In the genomic region with DNA sequence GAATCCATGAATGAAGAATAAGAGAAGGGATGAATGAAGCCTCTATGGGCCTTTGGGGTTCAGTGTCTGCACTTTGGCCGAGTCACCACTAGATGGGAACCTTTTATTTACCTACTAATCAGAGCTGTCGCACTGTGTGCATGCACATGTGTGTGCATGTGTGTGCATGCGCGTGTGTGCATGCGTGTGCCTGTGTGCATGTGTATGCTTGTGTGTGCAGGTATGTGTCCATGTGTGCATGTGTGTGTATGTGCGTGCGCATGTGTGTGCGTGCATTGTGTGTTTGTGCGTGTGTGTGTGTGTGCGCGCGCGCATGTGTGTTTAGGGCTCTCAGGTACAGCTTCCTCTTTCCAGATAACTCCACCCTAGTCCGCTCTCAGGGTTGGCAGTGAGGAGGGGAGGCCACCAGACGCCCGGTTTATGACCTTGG, we compare ENCODE assay signal across 9 cellular contexts. TPM values are rescaled to one million over a fixed set of nuclear protein-coding genes. Genes with fewer than 3 reads are reported as not detected.
DNase-seq lines count a peak whose midpoint lies in the region; ATAC-seq and TF ChIP-seq lines count a peak whose summit lies in the region.
"Had no signal": no experiment of that assay in that cellular context is flagged by ENCODE, and none has a peak within 500 bp of the region (broad histone marks: within the 10 kb centered on the region; RNA-seq: fewer than 3 reads in every experiment).

No MANE protein-coding gene starts in this region.

- ATAC-seq in HG03139 (IDR thresholded peaks at IDR 0.05; ENCODE audit: unreplicated experiment), result no peak

- DNase-seq in DMS53 (lab: John Stamatoyannopoulos, UW) (peak; percentile 55), DMS53 treated with DMSO at 0.1 percent for 48 hours (lab: John Stamatoyannopoulos, UW; ENCODE audit: unreplicated experiment) (no peak), MV-4-11 (lab: John Stamatoyannopoulos, UW) (peak; percentile 93), neural crest cell (ENCODE audit: low read depth, low spot score) (no peak), cerebellum (ENCODE audit: low spot score) (no peak)
- DNase-seq in stimulated activated CD4-positive, alpha-beta T cell treated with anti-CD3 and anti-CD28 coated beads, Interleukin-2, amount 100 ng/mL, for 24 hours, result no peak

- H3K9me3 Mint-ChIP-seq in brain, result peaks cover 21 to 37% (median 28%) of the 10 kb centered on the region in 5 experiments
- H3K9me3 Mint-ChIP-seq in neural crest cell, result peaks cover 6% of the 10 kb centered on the region

- H3K4me3 Mint-ChIP-seq in brain (no peak overlapping the region), neural crest cell (no peak overlapping the region)
- H3K4me3 Mint-ChIP-seq: T-helper 1 cell treated with Interleukin-12 subunit alpha and Interleukin-12 subunit beta and Interleukin-4 antibody, amounts not matched to agents 30 μg/mL and 1 μg/mL, for 36 hours had no signal

- H3K36me3 Mint-ChIP-seq in brain, result no peaks in the 10 kb centered on the region
- H3K36me3 Mint-ChIP-seq in neural crest cell (ENCODE audit: low read depth), result no peaks in the 10 kb centered on the region

- H3K27me3 Mint-ChIP-seq in brain, result peaks cover 26% of the 10 kb centered on the region
- H3K27me3 Mint-ChIP-seq in neural crest cell (ENCODE audit: low read depth), result peaks cover 8% of the 10 kb centered on the region

- TF ChIP-seq CTCF in brain (conservative IDR thresholded peaks at IDR 0.05), result peak; percentile 18 to 36
- TF ChIP-seq CTCF in neural crest cell (conservative IDR thresholded peaks at IDR 0.05), result peak; percentile 42

- H3K27ac Mint-ChIP-seq in brain, result no peak overlapping the region
- no peak overlapping the region for H3K27ac Mint-ChIP-seq in neural crest cell (ENCODE audit: unreplicated experiment)
- H3K27ac Mint-ChIP-seq: T-helper 1 cell treated with Interleukin-12 subunit alpha and Interleukin-12 subunit beta and Interleukin-4 antibody, amounts not matched to agents 30 μg/mL and 1 μg/mL, for 36 hours had no signal

- peaks cover 14% of the 10 kb centered on the region for H3K4me1 Mint-ChIP-seq in brain
- no peaks in the 10 kb centered on the region for H3K4me1 Mint-ChIP-seq in neural crest cell

RNA-seq across cellular contexts. Expression of gene UBXN10, which starts 20.4 kb away (rescaled TPM):
- 1.4 TPM for polyA plus RNA-seq in brain (ENCODE audit: insufficient read depth, low read depth, low replicate concordance)
- total RNA-seq in neural crest cell (1.3 and 1.4 TPM in 2 replicates), cerebellum (2.6 TPM)

RNA-seq across cellular contexts. Expression of gene PLA2G2C, which starts 20.8 kb away (rescaled TPM):
- polyA plus RNA-seq in brain (ENCODE audit: insufficient read depth, low read depth, low replicate concordance), result not detected
- total RNA-seq in neural crest cell (not detected in 2 replicates), cerebellum (not detected)

RNA-seq across cellular contexts. Expression of gene PLA2G2F, which starts 26.4 kb away (rescaled TPM):
- polyA plus RNA-seq in brain (ENCODE audit: insufficient read depth, low read depth, low replicate concordance), result not detected
- total RNA-seq in neural crest cell, result not detected in 2 replicates
- total RNA-seq in cerebellum, result not detected

RNA-seq across cellular contexts. Expression of gene PLA2G2D, which starts 46.2 kb away (rescaled TPM):
- polyA plus RNA-seq in brain (ENCODE audit: insufficient read depth, low read depth, low replicate concordance), result not detected
- not detected in 2 replicates for total RNA-seq in neural crest cell
- not detected for total RNA-seq in cerebellum

Comparison
In these comparisons a context has a peak if more than half of its experiments do, and no peak if none do; other contexts are left out.
1. DNase-seq: peak in DMS53 (single experiment) and MV-4-11 (single experiment); none in DMS53 treated with DMSO at 0.1 percent for 48 hours (single experiment), neural crest cell (single experiment), cerebellum (single experiment) and stimulated activated CD4-positive, alpha-beta T cell treated with anti-CD3 and anti-CD28 coated beads, Interleukin-2, amount 100 ng/mL, for 24 hours (0 of 2).